ENCODE assay signal across 8 cellular contexts in genomic region chr1:183318433-183318832, GRCh38.
DNase-seq lines count a peak whose midpoint lies in the region; ATAC-seq, FAIRE-seq and TF ChIP-seq lines count a peak whose summit lies in the region.

No MANE protein-coding gene starts in this region.

- TF ChIP-seq CTCF in A549 (IDR thresholded peaks at IDR 0.05) (peak; percentile 49), GM20000 (IDR thresholded peaks at IDR 0.05; ENCODE audit: extremely low read depth, missing control alignments) (peak; percentile 36), mesothelial cell of epicardium (IDR thresholded peaks at IDR 0.05; ENCODE audit: unreplicated experiment) (no peak)

- no peak overlapping the region for H3K4me3 Mint-ChIP-seq in mesothelial cell of epicardium

- peak overlapping the region in 1 of 2 experiments; percentile 44; a peak in 2 of 6 replicates for H3K27ac ChIP-seq in A549

- H3K4me2 ChIP-seq in A549, result 0 out of 3 replicates have a peak overlapping the region, but pooled peaks have one; percentile 25

- FAIRE-seq in A549 (lab: Jason Lieb, UNC) (no peak), endometrium (lab: Jason Lieb, UNC) (peak; percentile 50)

- peak; percentile 97 to 99 for ATAC-seq in A549
- ATAC-seq in GM21367 (IDR thresholded peaks at IDR 0.05; ENCODE audit: unreplicated experiment), result no peak
- ATAC-seq in HG03521 (IDR thresholded peaks at IDR 0.05; ENCODE audit: unreplicated experiment), result no peak

- H3K9me3 Mint-ChIP-seq in mesothelial cell of epicardium, result no peaks in the 10 kb centered on the region

- POLR2A ChIA-PET in A549 (lab: Yijun Ruan, JAX), result interaction anchor here (1.0 kb wide), 1 partner anchor 356 kb away, joined by 3 read pairs; no protein-coding TSS in a partner anchor

- no peak for TF ChIP-seq EP300 in A549 (IDR thresholded peaks at IDR 0.05)

- CTCF ChIA-PET in A549 (lab: Yijun Ruan, JAX), result interaction anchor here (1.0 to 8.0 kb wide), 24 partner anchors 8 to 717 kb away, joined by 3 to 64 read pairs (median 4); no protein-coding TSS in a partner anchor

- H3K4me3 ChIP-seq in A549, result no peak overlapping the region

- TF ChIP-seq POLR2A in A549 (IDR thresholded peaks at IDR 0.05; ENCODE audit: low read length), result no peak

- H3K4me1 Mint-ChIP-seq in mesothelial cell of epicardium, result peaks cover 27% of the 10 kb centered on the region

- peaks cover 9% of the 10 kb centered on the region; the same call in 2 of the 3 replicates for H3K4me1 ChIP-seq in A549

- WGBS in A549 (ENCODE audit: missing lambda C conversion rate), result 32% methylated on average over 4 of the region's 4 CpGs

- no peaks in the 10 kb centered on the region for H3K27me3 Mint-ChIP-seq in mesothelial cell of epicardium (ENCODE audit: low read depth)

- no peaks in the 10 kb centered on the region for H3K9me3 ChIP-seq in A549

- peak; percentile 72 to 78 for TF ChIP-seq RAD21 in A549 (conservative IDR thresholded peaks at IDR 0.05 in 1 of 2, IDR thresholded peaks at IDR 0.05 in 1 of 2)

- no peaks in the 10 kb centered on the region for H3K36me3 Mint-ChIP-seq in mesothelial cell of epicardium

- peak overlapping the region; percentile 90 for H3K27ac Mint-ChIP-seq in mesothelial cell of epicardium

- peak; percentile 48 to 77 for DNase-seq in A549 (ENCODE audit: low read depth in 1 of 2, low spot score in 1 of 2)
- DNase-seq in GM20000 (ENCODE audit: low spot score), result peak; percentile 69
- DNase-seq in NCI-H460 (ENCODE audit: extremely low read depth, low read depth), result peak; percentile 86
- DNase-seq in mesothelial cell of epicardium (ENCODE audit: low spot score in 2 of 2, unreplicated experiment in 2 of 2), result peak in 1 of 2 experiments; percentile 48
- no peak for DNase-seq in T-helper 2 cell

TF ChIP-seq in A549, 52 proteins besides CTCF, POLR2A, EP300 and RAD21:
- no peak for TF ChIP-seq MAZ (IDR thresholded peaks at IDR 0.05; ENCODE audit: borderline replicate concordance, low read depth, low read length)
- TF ChIP-seq ZNF302 (CRISPR knock-in tag; IDR thresholded peaks at IDR 0.05), result no peak
- TF ChIP-seq REST (IDR thresholded peaks at IDR 0.05), result no peak
- TF ChIP-seq RFX5 (IDR thresholded peaks at IDR 0.05), result no peak
- TF ChIP-seq RCOR1 (IDR thresholded peaks at IDR 0.05; ENCODE audit: low read depth, low read length), result no peak
- TF ChIP-seq, protein P1, sequence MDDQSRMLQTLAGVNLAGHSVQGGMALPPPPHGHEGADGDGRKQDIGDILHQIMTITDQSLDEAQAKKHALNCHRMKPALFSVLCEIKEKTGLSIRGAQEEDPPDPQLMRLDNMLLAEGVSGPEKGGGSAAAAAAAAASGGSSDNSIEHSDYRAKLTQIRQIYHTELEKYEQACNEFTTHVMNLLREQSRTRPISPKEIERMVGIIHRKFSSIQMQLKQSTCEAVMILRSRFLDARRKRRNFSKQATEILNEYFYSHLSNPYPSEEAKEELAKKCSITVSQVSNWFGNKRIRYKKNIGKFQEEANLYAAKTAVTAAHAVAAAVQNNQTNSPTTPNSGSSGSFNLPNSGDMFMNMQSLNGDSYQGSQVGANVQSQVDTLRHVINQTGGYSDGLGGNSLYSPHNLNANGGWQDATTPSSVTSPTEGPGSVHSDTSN (IDR thresholded peaks at IDR 0.05), result no peak
- no peak for TF ChIP-seq RNF2 (IDR thresholded peaks at IDR 0.05; ENCODE audit: borderline replicate concordance, low read depth)
- no peak for TF ChIP-seq CBX8 (IDR thresholded peaks at IDR 0.05)
- TF ChIP-seq CHD2 (IDR thresholded peaks at IDR 0.05; ENCODE audit: low read length, partially characterized antibody), result no peak
- TF ChIP-seq CEBPB (IDR thresholded peaks at IDR 0.05), result peak; percentile 83 to 93
- TF ChIP-seq NPAS2 (CRISPR knock-in tag; IDR thresholded peaks at IDR 0.05; ENCODE audit: borderline replicate concordance), result no peak
- TF ChIP-seq KDM5A (IDR thresholded peaks at IDR 0.05), result no peak
- TF ChIP-seq GATA3 (IDR thresholded peaks at IDR 0.05; ENCODE audit: borderline replicate concordance), result no peak
- TF ChIP-seq SMC3 (IDR thresholded peaks at IDR 0.05), result peak; percentile 67
- no peak for TF ChIP-seq USF2 (IDR thresholded peaks at IDR 0.05)

Comparison
In these comparisons a context has a peak if more than half of its experiments do, and no peak if none do; other contexts are left out.
1. ATAC-seq: peak in A549 (2 of 2); none in GM21367 (single experiment) and HG03521 (single experiment).
2. DNase-seq: peak in A549 (2 of 2), GM20000 (single experiment) and NCI-H460 (single experiment); none in T-helper 2 cell (0 of 5).